8 cellular contexts compared by ENCODE assay signal in genomic region chr7:69738396-69738889, GRCh38.
DNase-seq lines count a peak whose midpoint lies in the region; ATAC-seq and TF ChIP-seq lines count a peak whose summit lies in the region.

No MANE protein-coding gene starts in this region.

- TF ChIP-seq CTCF in mucosa of descending colon (IDR thresholded peaks at IDR 0.05) = no peak

- H3K27ac ChIP-seq in mesendoderm (ENCODE audit: low read depth, low read length) = no peak overlapping the region

- no peak overlapping the region for H2BK15ac ChIP-seq in mesendoderm (replicated peaks; ENCODE audit: low read depth)

- H3K36me3 ChIP-seq in mesendoderm (ENCODE audit: control insufficient read depth, insufficient read depth, low read length) (no peaks in the 10 kb centered on the region), mucosa of descending colon (ENCODE audit: low read depth) (no peaks in the 10 kb centered on the region)

- H3K9me3 ChIP-seq in mucosa of descending colon = no peaks in the 10 kb centered on the region

- H3K23ac ChIP-seq in mesendoderm (ENCODE audit: low read length) = no peak overlapping the region

- H2AK5ac ChIP-seq in mesendoderm (ENCODE audit: low read length) = no peak overlapping the region

- peak; percentile 61 for ATAC-seq in GM18502 (IDR thresholded peaks at IDR 0.05; ENCODE audit: poor library complexity, unreplicated experiment)
- peak; percentile 62 for ATAC-seq in GM21786 (IDR thresholded peaks at IDR 0.05; ENCODE audit: unreplicated experiment)
- no peak for ATAC-seq in stimulated activated naive CD8-positive, alpha-beta T cell treated with anti-CD3 and anti-CD28 coated beads, Interleukin-15, Interleukin-2, amounts not matched to agents 100 U/mL and 50 U/mL, for 24 hours
- no peak for ATAC-seq in mucosa of descending colon

- H3K4me1 ChIP-seq in mesendoderm (ENCODE audit: control insufficient read depth, low read depth, low read length) (peaks cover 10% of the 10 kb centered on the region), mucosa of descending colon (ENCODE audit: low read depth) (no peaks in the 10 kb centered on the region)

- H3K79me2 ChIP-seq in mesendoderm (ENCODE audit: control insufficient read depth, insufficient read depth, low read length) = no peaks in the 10 kb centered on the region

- no peak overlapping the region for H3K4me2 ChIP-seq in mesendoderm (ENCODE audit: low read length)

- H3K56ac ChIP-seq in mesendoderm (ENCODE audit: low read length) = peak overlapping the region; percentile 34

- DNase-seq in NAMALWA (ENCODE audit: low spot score) = peak; percentile 93
- DNase-seq in mesendoderm = peak; percentile 51
- no peak for DNase-seq in stimulated activated naive CD8-positive, alpha-beta T cell treated with anti-CD3 and anti-CD28 coated beads, Interleukin-15, Interleukin-2, amounts not matched to agents 100 U/mL and 50 U/mL, for 24 hours
- DNase-seq in stimulated activated CD4-positive, alpha-beta T cell treated with anti-CD3 and anti-CD28 coated beads, Interleukin-2, amount 100 ng/mL, for 24 hours = no peak
- DNase-seq in mucosa of descending colon = no peak
- DNase-seq in AG08396 (ENCODE audit: low spot score) = no peak

- H3K4me3 ChIP-seq in mesendoderm (ENCODE audit: low read length) (no peak overlapping the region), mucosa of descending colon (no peak overlapping the region)

- no peak overlapping the region for H4K8ac ChIP-seq in mesendoderm (ENCODE audit: low read depth, low read length)

- intact Hi-C loops in mucosa of descending colon (cut with DNase I, micrococcal nuclease) = no loop called here

- no peak overlapping the region for H4K5ac ChIP-seq in mesendoderm (ENCODE audit: low read length)

- H2BK5ac ChIP-seq in mesendoderm (ENCODE audit: low read length) = no peak overlapping the region

- no CpG with 5 or more reads among the region's 4 CpGs for WGBS in mesendoderm (ENCODE audit: extremely low coverage, insufficient coverage, low lambda C conversion rate)

- peaks cover 6% of the 10 kb centered on the region for H3K79me1 ChIP-seq in mesendoderm (ENCODE audit: low read length)

- H2BK120ac ChIP-seq in mesendoderm (ENCODE audit: low read depth, low read length) = no peak overlapping the region

- no peaks in the 10 kb centered on the region for H3K27me3 ChIP-seq in mesendoderm (ENCODE audit: insufficient read depth, low read length, poor library complexity)

- no peak overlapping the region for H3K18ac ChIP-seq in mesendoderm (ENCODE audit: low read length)

- H3K4ac ChIP-seq in mesendoderm (ENCODE audit: low read depth, low read length) = no peak overlapping the region

- no peak overlapping the region for H3K9ac ChIP-seq in mesendoderm (ENCODE audit: low read length)

Comparison
In these comparisons a context has a peak if more than half of its experiments do, and no peak if none do; other contexts are left out.
1. ATAC-seq: peak in GM18502 (single experiment) and GM21786 (single experiment); none in stimulated activated naive CD8-positive, alpha-beta T cell treated with anti-CD3 and anti-CD28 coated beads, Interleukin-15, Interleukin-2, amounts not matched to agents 100 U/mL and 50 U/mL, for 24 hours (single experiment) and mucosa of descending colon (single experiment).
2. DNase-seq: peak in NAMALWA (single experiment) and mesendoderm (single experiment); none in stimulated activated naive CD8-positive, alpha-beta T cell treated with anti-CD3 and anti-CD28 coated beads, Interleukin-15, Interleukin-2, amounts not matched to agents 100 U/mL and 50 U/mL, for 24 hours (single experiment), stimulated activated CD4-positive, alpha-beta T cell treated with anti-CD3 and anti-CD28 coated beads, Interleukin-2, amount 100 ng/mL, for 24 hours (0 of 2), mucosa of descending colon (0 of 3) and AG08396 (single experiment).